29 cellular contexts compared by ENCODE assay signal in the genomic region with DNA sequence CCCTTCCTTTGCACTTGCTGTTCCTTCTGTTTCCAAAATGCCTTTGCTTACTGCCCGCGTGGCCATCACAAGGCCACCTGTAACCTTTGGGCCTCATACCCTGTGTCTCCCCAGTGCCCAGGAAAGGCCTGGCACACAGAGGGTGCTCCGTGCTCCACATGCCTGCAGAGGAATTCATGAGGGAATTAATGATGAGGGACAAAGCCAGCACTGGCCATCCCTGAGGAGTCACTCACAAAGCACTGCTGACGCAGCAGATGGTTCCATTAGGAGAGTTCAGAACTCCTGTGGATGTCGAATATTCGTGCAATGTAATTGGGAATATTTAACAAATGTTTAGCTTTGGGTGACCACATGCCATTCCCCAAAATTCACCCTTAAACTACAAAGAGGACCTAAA. TPM values are rescaled to one million over a fixed set of nuclear protein-coding genes. Genes with fewer than 3 reads are reported as not detected.
"Had no signal": no experiment of that assay in that cellular context is flagged by ENCODE, and none has a peak within 500 bp of the region (broad histone marks: within the 10 kb centered on the region; RNA-seq: fewer than 3 reads in every experiment).

No MANE protein-coding gene starts in this region.

- H3K27ac ChIP-seq: colonic mucosa, esophagus squamous epithelium, hepatocyte, left lung, lower lobe of right lung, pancreas, right lobe of liver, suprapubic skin, transverse colon, vagina had no signal

- H3K4me3 ChIP-seq: colonic mucosa, esophagus squamous epithelium, hepatocyte, left lung, lower lobe of right lung, pancreas, right lobe of liver, suprapubic skin, transverse colon, vagina had no signal

- DNase-seq: colonic mucosa; effector CD8-positive, alpha-beta T cell; erythroblast; esophagus squamous epithelium; foreskin melanocyte; head of caudate nucleus; left cardiac atrium; left lung; lower lobe of right lung; natural killer cell; occipital lobe; pancreas; right lobe of liver; small intestine; stimulated activated CD4-positive, alpha-beta T cell treated with anti-CD3 and anti-CD28 coated beads, Interleukin-15, amount 100 ng/mL, for 24 hours; stimulated activated CD4-positive, alpha-beta T cell treated with anti-CD3 and anti-CD28 coated beads, Interleukin-2, amount 100 ng/mL, for 48 hours; stimulated activated naive CD4-positive, alpha-beta T cell; stimulated activated naive CD8-positive, alpha-beta T cell treated with anti-CD3 and anti-CD28 coated beads, Interleukin-15, amount 100 ng/mL, for 72 hours; transverse colon had no signal

- H3K27me3 Mint-ChIP-seq: stimulated activated naive CD8-positive, alpha-beta T cell treated with anti-CD3 and anti-CD28 coated beads, Interleukin-15, amount 100 ng/mL, for 72 hours had no signal

- H3K9me3 Mint-ChIP-seq: dendritic cell treated with granulocyte-macrophage colony-stimulating factor and Interleukin-4, amounts not matched to agents 40 ng/mL and 50 ng/mL, for 4 days; natural killer cell; stimulated activated naive CD8-positive, alpha-beta T cell treated with anti-CD3 and anti-CD28 coated beads, Interleukin-15, amount 100 ng/mL, for 72 hours had no signal

- ATAC-seq: left cardiac atrium; left lung; lower lobe of right lung; natural killer cell; pancreas; right lobe of liver; stimulated activated naive CD8-positive, alpha-beta T cell treated with anti-CD3 and anti-CD28 coated beads, Interleukin-15, amount 100 ng/mL, for 72 hours had no signal

- H3K27ac Mint-ChIP-seq: dendritic cell treated with granulocyte-macrophage colony-stimulating factor and Interleukin-4, amounts not matched to agents 40 ng/mL and 50 ng/mL, for 4 days; natural killer cell; progenitor cell of endocrine pancreas had no signal

- H3K9me3 ChIP-seq: colonic mucosa, esophagus squamous epithelium, left lung, lower lobe of right lung, pancreas, right lobe of liver, suprapubic skin, transverse colon, vagina had no signal

- H3K4me1 Mint-ChIP-seq: natural killer cell; stimulated activated naive CD8-positive, alpha-beta T cell treated with anti-CD3 and anti-CD28 coated beads, Interleukin-15, amount 100 ng/mL, for 72 hours had no signal

- H3K36me3 ChIP-seq: colonic mucosa, esophagus squamous epithelium, left lung, lower lobe of right lung, pancreas, right lobe of liver, suprapubic skin, transverse colon, vagina had no signal

- H3K36me3 Mint-ChIP-seq: natural killer cell had no signal

- H3K4me1 ChIP-seq: colonic mucosa, esophagus squamous epithelium, left lung, suprapubic skin, vagina had no signal

- H3K27me3 ChIP-seq: colonic mucosa, hepatocyte, left lung, pancreas, right lobe of liver, suprapubic skin, transverse colon, vagina had no signal

- H3K4me3 Mint-ChIP-seq: dendritic cell treated with granulocyte-macrophage colony-stimulating factor and Interleukin-4, amounts not matched to agents 40 ng/mL and 50 ng/mL, for 4 days; natural killer cell; stimulated activated naive CD8-positive, alpha-beta T cell treated with anti-CD3 and anti-CD28 coated beads, Interleukin-15, amount 100 ng/mL, for 72 hours had no signal

RNA-seq across cellular contexts. Expression of a gene that starts 49.6 kb away (rescaled TPM):
- total RNA-seq: chondrocyte, colonic mucosa, endothelial cell of umbilical vein, esophagus squamous epithelium, hepatocyte, kidney epithelial cell, mononuclear cell, natural killer cell, right lobe of liver, suprapubic skin, transverse colon, ureter, vagina had no signal
